In the genomic region with DNA sequence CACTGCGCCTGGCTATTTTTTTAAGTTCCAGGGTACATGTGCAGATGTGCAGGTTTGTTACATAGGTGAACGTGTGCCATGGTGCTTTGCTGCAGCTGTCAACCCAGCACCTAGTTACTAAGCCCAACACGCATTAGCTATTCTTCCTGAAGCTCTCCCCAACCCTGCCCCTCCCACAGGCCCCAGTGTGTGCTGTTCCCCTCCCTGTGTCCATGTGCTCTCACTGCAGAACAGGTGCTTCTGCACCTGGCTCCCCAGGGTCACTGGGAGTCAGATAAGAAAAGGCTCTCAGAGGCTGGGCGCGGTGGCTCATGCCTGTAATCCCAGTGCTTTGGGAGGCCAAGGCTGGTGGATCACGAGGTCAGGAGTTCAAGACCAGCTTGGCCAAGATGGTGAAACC, we compare ENCODE assay signal across 15 cellular contexts.
"Had no signal": no experiment of that assay in that cellular context is flagged by ENCODE, and none has a peak within 500 bp of the region (broad histone marks: within the 10 kb centered on the region; RNA-seq: fewer than 3 reads in every experiment).

No MANE protein-coding gene starts in this region.

- H3K36me3 ChIP-seq: heart left ventricle, sigmoid colon, thoracic aorta, transverse colon had no signal

- DNase-seq: cortex of kidney; dorsolateral prefrontal cortex; effector CD8-positive, alpha-beta T cell; foreskin melanocyte; heart left ventricle; hippocampal formation; naive thymus-derived CD8-positive, alpha-beta T cell; sigmoid colon; stimulated activated CD4-positive, alpha-beta T cell treated with anti-CD3 and anti-CD28 coated beads, Interleukin-12 subunit alpha, Interleukin-12 subunit beta, amount 100 ng/mL, for 4 hours; stimulated activated naive CD4-positive, alpha-beta T cell; stomach; substantia nigra; transverse colon had no signal

- H3K27me3 Mint-ChIP-seq: naive thymus-derived CD8-positive, alpha-beta T cell had no signal

- H3K36me3 Mint-ChIP-seq: naive thymus-derived CD8-positive, alpha-beta T cell had no signal

- ATAC-seq: heart left ventricle; naive thymus-derived CD8-positive, alpha-beta T cell had no signal

- H3K4me3 Mint-ChIP-seq: naive thymus-derived CD8-positive, alpha-beta T cell had no signal

- H3K4me3 ChIP-seq: dorsolateral prefrontal cortex, heart left ventricle, sigmoid colon, skin epidermis, stomach, thoracic aorta, transverse colon had no signal

- H3K9me3 Mint-ChIP-seq: naive thymus-derived CD8-positive, alpha-beta T cell had no signal

- H3K9me3 ChIP-seq: heart left ventricle, sigmoid colon, stomach, thoracic aorta, transverse colon had no signal
